Comparison of ENCODE assay signal across 20 cellular contexts in the genomic region with DNA sequence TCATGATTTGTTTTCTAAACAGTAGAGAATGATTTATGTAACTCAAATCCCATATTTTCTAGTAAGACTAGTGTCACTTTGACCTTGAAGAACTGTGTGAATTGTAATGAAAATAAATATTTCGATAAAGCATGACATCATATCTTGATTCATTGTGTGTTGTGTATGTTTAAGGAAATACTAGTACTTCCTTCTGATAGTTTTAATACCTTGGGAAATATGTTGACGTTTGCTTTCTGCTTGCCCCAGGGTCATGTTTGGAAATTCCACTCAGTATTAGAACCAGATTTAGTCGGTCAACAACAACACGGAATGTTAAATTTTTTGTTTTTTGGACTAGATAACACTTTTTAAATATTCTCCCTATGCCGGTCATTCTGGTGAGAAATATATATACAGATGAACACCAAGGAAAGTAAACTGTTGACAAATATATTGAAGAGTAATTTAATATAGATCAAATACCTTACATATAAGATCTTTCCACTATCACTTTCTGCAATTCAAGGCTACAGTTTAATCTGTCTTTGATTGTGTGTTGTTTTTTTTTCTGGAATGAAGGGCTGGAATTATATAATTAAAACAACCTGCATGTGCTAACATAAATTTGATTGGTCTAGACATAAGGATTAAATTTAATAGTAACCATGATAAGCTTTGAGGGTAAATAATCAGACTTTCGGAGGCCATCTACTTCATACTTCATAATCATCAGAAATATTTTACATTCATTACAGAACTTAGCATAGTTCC.
DNase-seq lines count a peak whose midpoint lies in the region; ATAC-seq and TF ChIP-seq lines count a peak whose summit lies in the region.
"Had no signal": no experiment of that assay in that cellular context is flagged by ENCODE, and none has a peak within 500 bp of the region (broad histone marks: within the 10 kb centered on the region; RNA-seq: fewer than 3 reads in every experiment).

No MANE protein-coding gene starts in this region.

- ATAC-seq in HG03095 (IDR thresholded peaks at IDR 0.05; ENCODE audit: unreplicated experiment) = no peak
- ATAC-seq in GM19035 (IDR thresholded peaks at IDR 0.05; ENCODE audit: unreplicated experiment) = no peak
- ATAC-seq: T-cell had no signal

- TF ChIP-seq CTCF in foreskin fibroblast (IDR thresholded peaks at IDR 0.05; ENCODE audit: low read depth, low read length) = no peak

- H3K4me3 ChIP-seq in foreskin fibroblast (ENCODE audit: low read depth in 1 of 2, low read length in 2 of 2) = no peak overlapping the region
- H3K4me3 ChIP-seq in skeletal muscle cell (ENCODE audit: low read depth, low read length) = no peak overlapping the region
- H3K4me3 ChIP-seq: ascending aorta, pancreas had no signal

- DNase-seq in GM04504 (ENCODE audit: low read depth) (peak; percentile 13), dedifferentiated amniotic fluid mesenchymal stem cell (ENCODE audit: extremely low spot score) (peak; percentile 26), foreskin fibroblast (peak; percentile 72 to 81), skeletal muscle cell (ENCODE audit: low read depth) (peak; percentile 13), AML-193 (lab: John Stamatoyannopoulos, UW) (no peak)
- DNase-seq in activated naive CD4-positive, alpha-beta T cell (lab: John Stamatoyannopoulos, UW) = no peak
- DNase-seq: activated CD4-positive, alpha-beta T cell treated with anti-CD3 and anti-CD28 coated beads, Interleukin-2, amount 50 U/mL, for 4 hours; activated naive CD4-positive, alpha-beta T cell treated with Interleukin-2 at 50 U/mL for 16 hours; activated T-cell treated with anti-CD3 and anti-CD28 coated beads for 4 hours; mammary epithelial cell; naive B cell; NCI-H187; NCI-H345; pancreas; SIG-M5; stimulated activated CD4-positive, alpha-beta T cell treated with anti-CD3 and anti-CD28 coated beads, Interleukin-2, amount 100 ng/mL, for 48 hours; T-cell had no signal

Comparison
In these comparisons a context has a peak if more than half of its experiments do, and no peak if none do; other contexts are left out.
1. DNase-seq: peak in GM04504 (single experiment), dedifferentiated amniotic fluid mesenchymal stem cell (single experiment), foreskin fibroblast (2 of 2) and skeletal muscle cell (single experiment); none in activated naive CD4-positive, alpha-beta T cell (0 of 4) and AML-193 (0 of 2).